Comparison of ENCODE assay signal across 21 cellular contexts in the genomic region with DNA sequence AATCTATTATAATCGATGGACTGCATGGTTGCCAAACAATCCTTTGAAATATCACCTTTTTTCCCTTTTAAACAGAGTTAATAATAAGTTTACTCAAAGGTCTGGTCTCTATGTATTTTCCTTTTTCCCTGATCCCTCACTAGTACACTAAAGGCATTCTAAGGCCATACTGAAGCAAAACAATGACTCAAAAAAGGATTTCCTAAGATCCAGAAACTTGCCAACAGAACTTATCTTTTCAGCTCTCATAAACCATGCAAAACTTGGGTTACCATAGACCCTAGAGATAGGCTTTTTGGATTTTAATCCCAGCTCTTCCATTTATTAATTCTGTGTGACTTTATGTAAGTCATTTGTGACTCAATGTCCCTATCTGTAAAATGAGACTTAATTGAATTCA.
"Had no signal": no experiment of that assay in that cellular context is flagged by ENCODE, and none has a peak within 500 bp of the region (broad histone marks: within the 10 kb centered on the region; RNA-seq: fewer than 3 reads in every experiment).

No MANE protein-coding gene starts in this region.

- H3K4me1 ChIP-seq: esophagus squamous epithelium, foreskin keratinocyte, heart left ventricle, psoas muscle, right lobe of liver, spleen, stomach had no signal

- DNase-seq: effector memory CD8-positive, alpha-beta T cell; esophagus squamous epithelium; foreskin keratinocyte; heart left ventricle; hippocampal formation; kidney glomerular epithelial cell; mammary epithelial cell; naive thymus-derived CD4-positive, alpha-beta T cell; nephron progenitor cell; psoas muscle; retina; right lobe of liver; spleen; stimulated activated CD4-positive, alpha-beta T cell treated with anti-CD3 and anti-CD28 coated beads, Interleukin-15, amount 100 ng/mL, for 24 hours; stimulated activated CD4-positive, alpha-beta T cell treated with anti-CD3 and anti-CD28 coated beads, Interleukin-1b, Interleukin-23, amount 100 ng/mL, for 48 hours; stimulated activated CD4-positive, alpha-beta T cell treated with anti-CD3 and anti-CD28 coated beads, Interleukin-4, amount 100 ng/mL, for 24 hours; stimulated activated naive CD4-positive, alpha-beta T cell; stomach; trophoblast cell had no signal

- H3K9me3 ChIP-seq: esophagus squamous epithelium, heart left ventricle, psoas muscle, right lobe of liver, spleen, stomach had no signal

- H3K27ac ChIP-seq: epithelial cell of prostate, esophagus squamous epithelium, foreskin keratinocyte, heart left ventricle, psoas muscle, right lobe of liver, spleen, stomach had no signal

- H3K4me3 ChIP-seq: esophagus squamous epithelium, heart left ventricle, psoas muscle, right lobe of liver, spleen, stomach had no signal

- H3K36me3 ChIP-seq: esophagus squamous epithelium, heart left ventricle, right lobe of liver, spleen, stomach had no signal

- ATAC-seq: effector memory CD8-positive, alpha-beta T cell; foreskin keratinocyte; heart left ventricle; left lobe of liver; naive thymus-derived CD4-positive, alpha-beta T cell; psoas muscle; right lobe of liver had no signal

- H3K27me3 ChIP-seq: esophagus squamous epithelium, right lobe of liver, spleen, stomach had no signal
